Comparison of ENCODE assay signal across 28 cellular contexts in genomic region chr7:27793780-27794179, GRCh38. TPM values are rescaled to one million over a fixed set of nuclear protein-coding genes. Genes with fewer than 3 reads are reported as not detected.
DNase-seq lines count a peak whose midpoint lies in the region; FAIRE-seq lines count a peak whose summit lies in the region.
"Had no signal": no experiment of that assay in that cellular context is flagged by ENCODE, and none has a peak within 500 bp of the region (broad histone marks: within the 10 kb centered on the region; RNA-seq: fewer than 3 reads in every experiment).

No MANE protein-coding gene starts in this region.

- H3K4me1 Mint-ChIP-seq in activated T-helper 1 cell treated with anti-CD3 and anti-CD28 coated beads, Interleukin-12 subunit alpha, Interleukin-12 subunit beta, Interleukin-2, Interleukin-4 antibody, amounts not matched to agents 30 ng/mL and 10 ng/mL and 1 ng/mL, durations not matched to agents 14 hours and 24 hours and 36 hours (ENCODE audit: low read depth): peaks cover 6% of the 10 kb centered on the region
- H3K4me1 Mint-ChIP-seq: activated CD4-positive, alpha-beta memory T cell treated with anti-CD3 and anti-CD28 coated beads, Interleukin-2, amount 10 ng/mL, durations not matched to agents 7 days and 5 days; activated naive CD4-positive, alpha-beta T cell treated with anti-CD3 and anti-CD28 coated beads, Interleukin-2, amount 50 U/mL, for 24 hours; memory B cell; neural crest cell had no signal

- H3K9me3 Mint-ChIP-seq in activated T-helper 1 cell treated with anti-CD3 and anti-CD28 coated beads, Interleukin-12 subunit alpha, Interleukin-12 subunit beta, Interleukin-2, Interleukin-4 antibody, amounts not matched to agents 30 ng/mL and 10 ng/mL and 1 ng/mL, durations not matched to agents 14 hours and 24 hours and 36 hours: no peaks in the 10 kb centered on the region
- H3K9me3 Mint-ChIP-seq: activated CD4-positive, alpha-beta memory T cell treated with anti-CD3 and anti-CD28 coated beads, Interleukin-2, amount 10 ng/mL, durations not matched to agents 7 days and 5 days; activated naive CD4-positive, alpha-beta T cell treated with anti-CD3 and anti-CD28 coated beads, Interleukin-2, amount 50 U/mL, for 24 hours; activated T-helper 2 cell treated with anti-CD3 and anti-CD28 coated beads, Interferon-gamma antibody, Interleukin-2, Interleukin-4, amounts not matched to agents 10 μg/mL and 5 μg/mL and 100 μg/mL, durations not matched to agents 14 hours and 24 hours and 36 hours; memory B cell; neural crest cell had no signal

- H3K27me3 Mint-ChIP-seq in activated T-helper 1 cell treated with anti-CD3 and anti-CD28 coated beads, Interleukin-12 subunit alpha, Interleukin-12 subunit beta, Interleukin-2, Interleukin-4 antibody, amounts not matched to agents 30 ng/mL and 10 ng/mL and 1 ng/mL, durations not matched to agents 14 hours and 24 hours and 36 hours (ENCODE audit: insufficient read depth): no peaks in the 10 kb centered on the region
- H3K27me3 Mint-ChIP-seq: activated CD4-positive, alpha-beta memory T cell treated with anti-CD3 and anti-CD28 coated beads, Interleukin-2, amount 10 ng/mL, durations not matched to agents 7 days and 5 days; activated naive CD4-positive, alpha-beta T cell treated with anti-CD3 and anti-CD28 coated beads, Interleukin-2, amount 50 U/mL, for 24 hours; memory B cell; T-helper 17 cell had no signal

- no peak overlapping the region for H3K27ac Mint-ChIP-seq in activated T-helper 1 cell treated with anti-CD3 and anti-CD28 coated beads, Interleukin-12 subunit alpha, Interleukin-12 subunit beta, Interleukin-2, Interleukin-4 antibody, amounts not matched to agents 30 ng/mL and 10 ng/mL and 1 ng/mL, durations not matched to agents 14 hours and 24 hours and 36 hours
- H3K27ac Mint-ChIP-seq: activated CD4-positive, alpha-beta memory T cell treated with anti-CD3 and anti-CD28 coated beads, Interleukin-2, amount 10 ng/mL, durations not matched to agents 7 days and 5 days; activated naive CD4-positive, alpha-beta T cell treated with anti-CD3 and anti-CD28 coated beads, Interleukin-2, amount 50 U/mL, for 24 hours; activated T-helper 2 cell treated with anti-CD3 and anti-CD28 coated beads, Interferon-gamma antibody, Interleukin-2, Interleukin-4, amounts not matched to agents 10 μg/mL and 5 μg/mL and 100 μg/mL, durations not matched to agents 14 hours and 24 hours and 36 hours; memory B cell had no signal

- DNase-seq in HCEC 1CT: peak; percentile 54
- peak; percentile 53 for DNase-seq in SK-MEL-5 (ENCODE audit: low read depth, low spot score)
- DNase-seq in dedifferentiated amniotic fluid mesenchymal stem cell (ENCODE audit: extremely low spot score): peak; percentile 63
- peak; percentile 55 for DNase-seq in iris pigment epithelial cell (ENCODE audit: low read depth)
- DNase-seq in SIG-M5 treated with dmso at 0.1 percent for 504 hours (lab: John Stamatoyannopoulos, UW; ENCODE audit: unreplicated experiment): no peak
- no peak for DNase-seq in activated T-helper 1 cell treated with anti-CD3 and anti-CD28 coated beads, Interleukin-12 subunit alpha, Interleukin-12 subunit beta, Interleukin-2, Interleukin-4 antibody, amounts not matched to agents 30 ng/mL and 10 ng/mL and 1 ng/mL, durations not matched to agents 14 hours and 24 hours and 36 hours (ENCODE audit: low spot score)
- no peak for DNase-seq in RCC 7860 (ENCODE audit: low spot score)
- no peak for DNase-seq in NCI-H526 treated with DMSO at 0.1 percent for 48 hours (lab: John Stamatoyannopoulos, UW)
- DNase-seq: activated CD4-positive, alpha-beta memory T cell treated with anti-CD3 and anti-CD28 coated beads, Interleukin-2, amount 10 ng/mL, durations not matched to agents 7 days and 5 days; activated CD8-positive, alpha-beta memory T cell treated with anti-CD3 and anti-CD28 coated beads, Interleukin-2, amount 50 U/mL, for 48 hours; aorta; C1 segment of cervical spinal cord; Caco-2; DMS79; gastrocnemius medialis; left colon; NCI-H1092; NCI-H187; NCI-H526; right lobe of liver; stimulated activated naive CD4-positive, alpha-beta T cell; T-helper 17 cell had no signal

- no peak for FAIRE-seq in RCC 7860 (lab: Jason Lieb, UNC)
- FAIRE-seq: endothelial cell of umbilical vein, urothelium cell line had no signal

- peaks cover 28% of the 10 kb centered on the region for H3K36me3 Mint-ChIP-seq in activated T-helper 1 cell treated with anti-CD3 and anti-CD28 coated beads, Interleukin-12 subunit alpha, Interleukin-12 subunit beta, Interleukin-2, Interleukin-4 antibody, amounts not matched to agents 30 ng/mL and 10 ng/mL and 1 ng/mL, durations not matched to agents 14 hours and 24 hours and 36 hours (ENCODE audit: low read depth)

- intact Hi-C loops in activated T-helper 1 cell treated with anti-CD3 and anti-CD28 coated beads, Interleukin-12 subunit alpha, Interleukin-12 subunit beta, Interleukin-2, Interleukin-4 antibody, amounts not matched to agents 30 ng/mL and 10 ng/mL and 1 ng/mL, durations not matched to agents 14 hours and 24 hours and 36 hours (cut with micrococcal nuclease): no loop called here

- no peak overlapping the region for H3K4me3 Mint-ChIP-seq in activated T-helper 1 cell treated with anti-CD3 and anti-CD28 coated beads, Interleukin-12 subunit alpha, Interleukin-12 subunit beta, Interleukin-2, Interleukin-4 antibody, amounts not matched to agents 30 ng/mL and 10 ng/mL and 1 ng/mL, durations not matched to agents 14 hours and 24 hours and 36 hours
- H3K4me3 Mint-ChIP-seq: activated CD4-positive, alpha-beta memory T cell treated with anti-CD3 and anti-CD28 coated beads, Interleukin-2, amount 10 ng/mL, durations not matched to agents 7 days and 5 days; activated naive CD4-positive, alpha-beta T cell treated with anti-CD3 and anti-CD28 coated beads, Interleukin-2, amount 50 U/mL, for 24 hours; memory B cell; neural crest cell; T-helper 17 cell had no signal

- in situ Hi-C loops in SK-MEL-5 (cut with HindIII; ENCODE audit: low pct_unique_long_range_greater_than_20kb, low sequenced_read_pairs): no loop called here

RNA-seq across cellular contexts. Expression of gene TAX1BP1, which starts 53.8 kb away (rescaled TPM):
- 269 and 296 TPM in 2 replicates for total RNA-seq in SK-MEL-5 (2014; rRNA removed; shearing (Covaris generic))
- 198 and 233 TPM in 2 replicates for polyA plus RNA-seq in SK-MEL-5 (2015; cell fraction: cytosol; rRNA removed)
- polyA plus RNA-seq in SK-MEL-5 (2015; cell fraction: nucleus; rRNA removed): 106 and 108 TPM in 2 replicates
- 88.6 and 90.9 TPM in 2 replicates for total RNA-seq in activated T-helper 1 cell treated with anti-CD3 and anti-CD28 coated beads, Interleukin-12 subunit alpha, Interleukin-12 subunit beta, Interleukin-2, Interleukin-4 antibody, amounts not matched to agents 30 ng/mL and 10 ng/mL and 1 ng/mL, durations not matched to agents 14 hours and 24 hours and 36 hours

Comparison
In these comparisons a context has a peak if more than half of its experiments do, and no peak if none do; other contexts are left out.
1. DNase-seq: peak in HCEC 1CT (single experiment), SK-MEL-5 (single experiment), dedifferentiated amniotic fluid mesenchymal stem cell (single experiment) and iris pigment epithelial cell (single experiment); none in SIG-M5 treated with dmso at 0.1 percent for 504 hours (single experiment), activated T-helper 1 cell treated with anti-CD3 and anti-CD28 coated beads, Interleukin-12 subunit alpha, Interleukin-12 subunit beta, Interleukin-2, Interleukin-4 antibody, amounts not matched to agents 30 ng/mL and 10 ng/mL and 1 ng/mL, durations not matched to agents 14 hours and 24 hours and 36 hours (single experiment), RCC 7860 (single experiment) and NCI-H526 treated with DMSO at 0.1 percent for 48 hours (single experiment).